In genomic region chr2:203733683-203734082, GRCh38 we compare ENCODE assay signal across 25 cellular contexts.
A peak's percentile ranks its signal among the peaks of the same experiment; 100 is the strongest.
DNase-seq lines count a peak whose midpoint lies in the region; ATAC-seq and FAIRE-seq lines count a peak whose summit lies in the region.
"Had no signal": no experiment of that assay in that cellular context is flagged by ENCODE, and none has a peak within 500 bp of the region (broad histone marks: within the 10 kb centered on the region; RNA-seq: fewer than 3 reads in every experiment).

No MANE protein-coding gene starts in this region.

- no peak for FAIRE-seq in urothelium cell line (lab: Jason Lieb, UNC)
- FAIRE-seq: GM12878, islet of Langerhans had no signal

- no peak for DNase-seq in T-helper 1 cell
- peak; percentile 48 for DNase-seq in stimulated activated CD4-positive, alpha-beta T cell treated with anti-CD3 and anti-CD28 coated beads, Interleukin-4, amount 100 ng/mL, for 24 hours
- no peak for DNase-seq in stimulated activated CD4-positive, alpha-beta T cell treated with anti-CD3 and anti-CD28 coated beads, Interleukin-2, amount 100 ng/mL, for 48 hours
- DNase-seq in effector memory CD8-positive, alpha-beta T cell = no peak
- DNase-seq in urothelium cell line (ENCODE audit: low spot score) = no peak
- DNase-seq: activated CD4-positive, CD25-positive, alpha-beta regulatory T cell; activated CD8-positive, alpha-beta memory T cell treated with anti-CD3 and anti-CD28 coated beads, Interleukin-2, amount 50 U/mL, for 48 hours; adrenal gland; brain microvascular endothelial cell; colonic mucosa; DMS53; KBM-7; left ventricle myocardium superior; NCI-H1694; NCI-H2171 treated with DMSO at 0.1 percent for 48 hours; posterior cingulate gyrus; sigmoid colon; T-helper 9 cell had no signal

- H3K4me1 Mint-ChIP-seq in T-helper 1 cell treated with Interleukin-12 subunit alpha and Interleukin-12 subunit beta and Interleukin-4 antibody, amounts not matched to agents 30 μg/mL and 1 μg/mL, for 36 hours (ENCODE audit: low read depth) = peaks cover 84% of the 10 kb centered on the region
- H3K4me1 Mint-ChIP-seq in effector memory CD8-positive, alpha-beta T cell (ENCODE audit: low read depth in 2 of 2) = peaks cover 43 to 56% of the 10 kb centered on the region in 2 donors

- H3K27me3 Mint-ChIP-seq in T-helper 1 cell treated with Interleukin-12 subunit alpha and Interleukin-12 subunit beta and Interleukin-4 antibody, amounts not matched to agents 30 μg/mL and 1 μg/mL, for 36 hours (ENCODE audit: low read depth) = no peaks in the 10 kb centered on the region
- no peaks in the 10 kb centered on the region for H3K27me3 Mint-ChIP-seq in effector memory CD8-positive, alpha-beta T cell

- ATAC-seq in effector memory CD8-positive, alpha-beta T cell (replicated peaks) = peak; percentile 56
- no peak for ATAC-seq in GM21717 (IDR thresholded peaks at IDR 0.05; ENCODE audit: unreplicated experiment)
- no peak for ATAC-seq in GM19395 (IDR thresholded peaks at IDR 0.05; ENCODE audit: unreplicated experiment)
- ATAC-seq: GM12878, left ventricle myocardium superior had no signal

- peak overlapping the region; percentile 86 for H3K27ac Mint-ChIP-seq in T-helper 1 cell treated with Interleukin-12 subunit alpha and Interleukin-12 subunit beta and Interleukin-4 antibody, amounts not matched to agents 30 μg/mL and 1 μg/mL, for 36 hours
- peak overlapping the region in 1 of 2 donors; percentile 48 for H3K27ac Mint-ChIP-seq in effector memory CD8-positive, alpha-beta T cell
- H3K27ac Mint-ChIP-seq: mesothelial cell of epicardium had no signal

- H3K36me3 Mint-ChIP-seq in T-helper 1 cell treated with Interleukin-12 subunit alpha and Interleukin-12 subunit beta and Interleukin-4 antibody, amounts not matched to agents 30 μg/mL and 1 μg/mL, for 36 hours (ENCODE audit: low read depth) = peaks cover 83% of the 10 kb centered on the region
- peaks cover 59% of the 10 kb centered on the region for H3K36me3 Mint-ChIP-seq in effector memory CD8-positive, alpha-beta T cell (ENCODE audit: insufficient read depth)
- H3K36me3 Mint-ChIP-seq: mesothelial cell of epicardium had no signal

- H3K4me3 Mint-ChIP-seq in T-helper 1 cell treated with Interleukin-12 subunit alpha and Interleukin-12 subunit beta and Interleukin-4 antibody, amounts not matched to agents 30 μg/mL and 1 μg/mL, for 36 hours = peak overlapping the region; percentile 30
- no peak overlapping the region for H3K4me3 Mint-ChIP-seq in effector memory CD8-positive, alpha-beta T cell
- H3K4me3 Mint-ChIP-seq: mesothelial cell of epicardium, neural crest cell had no signal

- no peaks in the 10 kb centered on the region for H3K9me3 Mint-ChIP-seq in T-helper 1 cell treated with Interleukin-12 subunit alpha and Interleukin-12 subunit beta and Interleukin-4 antibody, amounts not matched to agents 30 μg/mL and 1 μg/mL, for 36 hours
- H3K9me3 Mint-ChIP-seq in effector memory CD8-positive, alpha-beta T cell = no peaks in the 10 kb centered on the region
- H3K9me3 Mint-ChIP-seq: mesothelial cell of epicardium, neural crest cell had no signal
